Comparison of ENCODE assay signal across 8 cellular contexts in the genomic region with DNA sequence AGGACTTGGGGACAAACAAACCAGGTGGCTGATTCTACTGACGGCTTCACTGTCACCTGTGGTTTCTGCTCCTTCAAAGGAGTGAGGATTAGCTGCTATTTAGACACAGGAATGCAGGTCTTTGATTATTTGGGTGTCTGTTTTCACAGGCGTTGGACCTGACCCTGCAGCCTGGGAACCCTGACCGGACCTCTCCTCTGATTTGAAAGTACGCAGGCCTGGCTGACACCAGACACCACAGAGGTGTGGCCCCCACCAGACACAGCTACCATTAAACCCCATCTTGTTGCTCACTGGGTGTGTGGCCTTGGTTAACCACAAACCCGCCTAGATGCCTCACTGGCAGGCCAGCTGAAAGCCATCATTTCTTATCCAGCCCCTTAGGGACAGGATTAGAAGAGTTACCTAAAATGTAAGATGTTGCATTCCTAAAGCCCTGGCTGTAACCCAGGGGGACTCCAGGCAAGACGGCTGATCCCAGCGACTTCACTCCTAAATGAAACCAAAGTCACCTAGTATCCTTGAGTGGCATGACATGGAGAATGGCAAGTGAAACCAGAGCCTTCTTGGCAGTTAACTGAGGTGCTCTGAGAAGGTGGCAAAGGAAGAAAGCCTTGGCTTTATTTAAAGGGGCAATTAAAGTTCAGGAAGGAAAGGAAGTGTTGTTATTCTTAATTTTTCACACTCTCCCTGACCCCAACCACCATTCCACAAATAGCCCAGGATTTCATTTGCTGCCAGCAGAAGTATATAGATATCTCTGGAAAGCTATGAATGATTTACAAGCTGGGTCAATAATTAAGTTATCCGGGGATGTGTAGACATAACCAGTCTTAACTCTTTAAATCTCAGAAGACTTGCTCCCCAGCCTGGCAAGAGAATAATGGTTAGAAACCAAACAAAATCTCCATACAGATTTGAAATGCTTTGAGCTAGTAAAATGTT.
DNase-seq lines count a peak whose midpoint lies in the region; ATAC-seq, FAIRE-seq and TF ChIP-seq lines count a peak whose summit lies in the region.

No MANE protein-coding gene starts in this region.

- H3K9ac ChIP-seq in HepG2 (ENCODE audit: insufficient read depth, low read depth, low read length) = peak overlapping the region; percentile 42

- intact Hi-C loops in HepG2 (cut with micrococcal nuclease; ENCODE audit: unreplicated experiment) = loop anchor here (2.0 to 10.0 kb wide), 3 partner anchors 88 to 190 kb away; no protein-coding TSS in a partner anchor
- intact Hi-C loops in sigmoid colon (cut with DNase I) = no loop called here
- intact Hi-C loops in CD4-positive, alpha-beta memory T cell (cut with micrococcal nuclease) = no loop called here

- peak; percentile 77 for ATAC-seq in HG02763 (IDR thresholded peaks at IDR 0.05; ENCODE audit: unreplicated experiment)
- peak; percentile 94 for ATAC-seq in HepG2

- in situ Hi-C loops in HepG2 (cut with HindIII; ENCODE audit: extremely low pct_ligation_motif_present, low pct_unique_long_range_greater_than_20kb) = no loop called here

- H3K27ac Mint-ChIP-seq in CD4-positive, alpha-beta memory T cell = no peak overlapping the region

- CTCF ChIA-PET in HepG2 (lab: Yijun Ruan, JAX; ENCODE audit: low intra/inter-chr PET ratio, low total read pairs) = no interaction called here
- CTCF ChIA-PET in CD4-positive, alpha-beta memory T cell (lab: Charles Lee; ENCODE audit: partially characterized antibody) = no interaction called here

- H3K27me3 ChIP-seq in SJSA1 (replicated peaks) (no peaks in the 10 kb centered on the region), HepG2 (ENCODE audit: control insufficient read depth in 1 of 2, insufficient read depth in 2 of 2, low read length in 2 of 2) (no peaks in the 10 kb centered on the region), sigmoid colon (no peaks in the 10 kb centered on the region)
- peaks cover 5% of the 10 kb centered on the region for H3K27me3 ChIP-seq in CD4-positive, alpha-beta memory T cell (ENCODE audit: insufficient read depth, low read length)

- H3K4me1 ChIP-seq in SJSA1 (replicated peaks) (peaks cover 45% of the 10 kb centered on the region), HepG2 (ENCODE audit: insufficient read depth, low read length) (peaks cover 61% of the 10 kb centered on the region), sigmoid colon (no peaks in the 10 kb centered on the region)
- H3K4me1 ChIP-seq in CD4-positive, alpha-beta memory T cell (ENCODE audit: insufficient read depth, low read length) = no peaks in the 10 kb centered on the region

- POLR2A ChIA-PET in HepG2 (lab: Yijun Ruan, JAX) = interaction anchor here (0.8 to 3.4 kb wide), 4 partner anchors 10 to 98 kb away, joined by 3 to 23 read pairs (median 8); no protein-coding TSS in a partner anchor
- POLR2A ChIA-PET in CD4-positive, alpha-beta memory T cell (lab: Charles Lee; ENCODE audit: partially characterized antibody) = no interaction called here

- H3K4me3 Mint-ChIP-seq in CD4-positive, alpha-beta memory T cell = peak overlapping the region in 1 of 8 donors; percentile 20

- no peak overlapping the region; the same call in 1 of the 2 replicates for H3K4me3 ChIP-seq in SJSA1
- peak overlapping the region; percentile 49 to 54 (median 52) for H3K4me3 ChIP-seq in HepG2 (replicated peaks in 1 of 3; ENCODE audit: insufficient read depth in 1 of 3, low read depth in 2 of 3, low read length in 3 of 3)
- no peak overlapping the region for H3K4me3 ChIP-seq in sigmoid colon
- no peak overlapping the region for H3K4me3 ChIP-seq in CD4-positive, alpha-beta memory T cell (ENCODE audit: low read length in 2 of 2)

- no peaks in the 10 kb centered on the region for H3K36me3 ChIP-seq in SJSA1
- H3K36me3 ChIP-seq in HepG2 (replicated peaks in 1 of 2; ENCODE audit: control insufficient read depth in 1 of 2, insufficient read depth in 2 of 2, low read length in 2 of 2) = no peaks in the 10 kb centered on the region
- no peaks in the 10 kb centered on the region for H3K36me3 ChIP-seq in sigmoid colon
- no peaks in the 10 kb centered on the region for H3K36me3 ChIP-seq in CD4-positive, alpha-beta memory T cell (ENCODE audit: insufficient read depth, low read length)

- no peaks in the 10 kb centered on the region for H3K9me3 ChIP-seq in SJSA1 (replicated peaks)
- H3K9me3 ChIP-seq in HepG2 (ENCODE audit: low read length) = no peaks in the 10 kb centered on the region
- H3K9me3 ChIP-seq in sigmoid colon = no peaks in the 10 kb centered on the region
- H3K9me3 ChIP-seq in CD4-positive, alpha-beta memory T cell (ENCODE audit: control insufficient read depth in 1 of 2, low read length in 2 of 2) = no peaks in the 10 kb centered on the region

- TF ChIP-seq POLR2A in HepG2 (IDR thresholded peaks at IDR 0.05; ENCODE audit: insufficient read depth in 1 of 2, low read depth in 2 of 2, low read length in 2 of 2) = no peak
- TF ChIP-seq POLR2A in sigmoid colon (IDR thresholded peaks at IDR 0.05) = no peak

- H3K4me1 Mint-ChIP-seq in CD4-positive, alpha-beta memory T cell = peaks cover 0 to 2% (median 0%) of the 10 kb centered on the region in 4 donors

- H3K9me3 Mint-ChIP-seq in CD4-positive, alpha-beta memory T cell = no peaks in the 10 kb centered on the region

- TSS peak; percentile 49 for BruUV-seq in HepG2 (replicated peaks; lab: Mats Ljungman, UMichigan)

- DNase-seq in ELR (ENCODE audit: low read depth) (peak; percentile 75), SJSA1 (ENCODE audit: low read depth in 1 of 2, low spot score in 2 of 2) (peak; percentile 90 to 91), HepG2 (ENCODE audit: low spot score) (peak; percentile 77), sigmoid colon (no peak), NCI-H2081 (lab: John Stamatoyannopoulos, UW) (no peak)
- DNase-seq in CD4-positive, alpha-beta memory T cell = no peak
- no peak for DNase-seq in stimulated activated CD4-positive, alpha-beta T cell treated with anti-CD3 and anti-CD28 coated beads, Interleukin-1b, Interleukin-23, amount 100 ng/mL, for 48 hours

- no peak for TF ChIP-seq RAD21 in HepG2 (CRISPR knock-in tag; IDR thresholded peaks at IDR 0.05)

- no peaks in the 10 kb centered on the region for H3K79me2 ChIP-seq in HepG2 (ENCODE audit: insufficient read depth, low read length)

- TF ChIP-seq EP300 in HepG2 (IDR thresholded peaks at IDR 0.05; ENCODE audit: low read depth in 2 of 2, low read length in 2 of 2) (peak in 1 of 2 experiments; percentile 50; a peak in 2 of 4 replicates), HepG2 (CRISPR knock-in tag; IDR thresholded peaks at IDR 0.05; ENCODE audit: borderline replicate concordance) (no peak), sigmoid colon (IDR thresholded peaks at IDR 0.05) (no peak)

- 3% methylated on average over 5 of the region's 8 CpGs for WGBS in HepG2 (ENCODE audit: low lambda C conversion rate)
- 26 to 36% methylated on average over 8 of the region's 8 CpGs for WGBS in sigmoid colon, 2 donors

- TF ChIP-seq CTCF in HepG2 (CRISPR knock-in tag; IDR thresholded peaks at IDR 0.05) = no peak
- no peak for TF ChIP-seq CTCF in sigmoid colon (IDR thresholded peaks at IDR 0.05)

- peak; percentile 82 for FAIRE-seq in HepG2 (lab: Jason Lieb, UNC)

- H3K27ac ChIP-seq in SJSA1 = peak overlapping the region; percentile 83
- H3K27ac ChIP-seq in HepG2 (ENCODE audit: extremely low read length, insufficient read depth, low read length) = peak overlapping the region; percentile 75
- H3K27ac ChIP-seq in sigmoid colon = no peak overlapping the region
- H3K27ac ChIP-seq in CD4-positive, alpha-beta memory T cell (ENCODE audit: low read depth, low read length) = no peak overlapping the region

- peak overlapping the region; percentile 82 for H3K4me2 ChIP-seq in HepG2 (ENCODE audit: low read depth, low read length)

- H3K27me3 Mint-ChIP-seq in CD4-positive, alpha-beta memory T cell = peaks cover 12 to 17% of the 10 kb centered on the region in 2 donors

- peak overlapping the region; percentile 51 for H2AFZ ChIP-seq in HepG2 (ENCODE audit: low read length)

- H3K36me3 Mint-ChIP-seq in CD4-positive, alpha-beta memory T cell = no peaks in the 10 kb centered on the region

- no peaks in the 10 kb centered on the region for H4K20me1 ChIP-seq in HepG2 (ENCODE audit: insufficient read depth, low read length)

TF ChIP-seq in HepG2, 621 proteins besides CTCF, POLR2A, EP300 and RAD21 (continues in another document):
- 0 out of 2 replicates have a peak, but pooled peaks have one; percentile 45 for TF ChIP-seq SNAPC2 (CRISPR knock-in tag; IDR thresholded peaks at IDR 0.05)
- no peak for TF ChIP-seq PREB (CRISPR knock-in tag; IDR thresholded peaks at IDR 0.05)
- no peak for TF ChIP-seq ZNF564 (CRISPR knock-in tag; IDR thresholded peaks at IDR 0.05)
- TF ChIP-seq ZNF598 (CRISPR knock-in tag; IDR thresholded peaks at IDR 0.05; ENCODE audit: borderline replicate concordance) = 0 out of 2 replicates have a peak, but pooled peaks have one; percentile 30
- TF ChIP-seq POLR2AphosphoS5 (IDR thresholded peaks at IDR 0.05; ENCODE audit: low read depth, low read length) = peak; percentile 57; the same call in 1 of the 2 replicates
- peak; percentile 60; the same call in 1 of the 2 replicates for TF ChIP-seq SIX1 (CRISPR knock-in tag; IDR thresholded peaks at IDR 0.05; ENCODE audit: borderline replicate concordance)
- peak; percentile 55 for TF ChIP-seq ZFX (CRISPR knock-in tag; IDR thresholded peaks at IDR 0.05; ENCODE audit: low read depth)

Comparison
In these comparisons a context has a peak if more than half of its experiments do, and no peak if none do; other contexts are left out.
1. DNase-seq: peak in ELR (single experiment), SJSA1 (2 of 2) and HepG2 (single experiment); none in sigmoid colon (single experiment), CD4-positive, alpha-beta memory T cell (0 of 5), stimulated activated CD4-positive, alpha-beta T cell treated with anti-CD3 and anti-CD28 coated beads, Interleukin-1b, Interleukin-23, amount 100 ng/mL, for 48 hours (single experiment) and NCI-H2081 (0 of 2).
2. H3K27ac ChIP-seq: peak in SJSA1 (single experiment) and HepG2 (single experiment); none in sigmoid colon (0 of 4) and CD4-positive, alpha-beta memory T cell (single experiment).
3. H3K4me3 ChIP-seq: peak in HepG2 (3 of 3); none in SJSA1 (single experiment), sigmoid colon (0 of 4) and CD4-positive, alpha-beta memory T cell (0 of 2).